In the genomic region with DNA sequence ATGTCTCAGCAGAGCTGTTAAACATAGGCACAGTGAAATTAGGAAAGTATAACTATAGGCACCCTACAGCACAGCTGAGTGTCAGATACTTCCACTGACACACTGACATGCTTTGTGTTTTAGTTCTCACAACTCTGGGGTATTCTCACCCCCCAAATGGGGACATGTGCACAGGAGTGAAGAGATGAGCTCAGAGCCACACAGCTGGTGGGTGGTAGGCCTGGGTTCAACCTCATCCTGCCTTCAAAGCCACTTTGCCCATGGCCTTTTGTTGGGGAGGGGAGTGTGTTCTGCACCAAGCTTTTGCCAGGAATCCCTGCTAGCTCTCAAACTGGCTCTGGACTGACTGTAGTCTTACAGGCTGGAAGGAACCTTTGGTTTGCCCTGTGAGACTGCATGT, we compare ENCODE assay signal across 11 cellular contexts. TPM values are rescaled to one million over a fixed set of nuclear protein-coding genes. Genes with fewer than 3 reads are reported as not detected.
DNase-seq lines count a peak whose midpoint lies in the region; ATAC-seq, FAIRE-seq and TF ChIP-seq lines count a peak whose summit lies in the region.
"Had no signal": no experiment of that assay in that cellular context is flagged by ENCODE, and none has a peak within 500 bp of the region (broad histone marks: within the 10 kb centered on the region; RNA-seq: fewer than 3 reads in every experiment).

No MANE protein-coding gene starts in this region.

- CTCF ChIA-PET in activated CD4-positive, alpha-beta T cell treated with anti-CD3 and anti-CD28 coated beads, Interleukin-2, amount 10 ng/mL, durations not matched to agents 7 days and 5 days (lab: Charles Lee): interaction anchor here (0.6 to 1.5 kb wide), 7 partner anchors 9 to 251 kb away, joined by 3 to 4 read pairs (median 3); no protein-coding TSS in a partner anchor

- no peak for FAIRE-seq in H54 (lab: Jason Lieb, UNC)
- FAIRE-seq: frontal cortex, GM18507 had no signal

- peak overlapping the region; percentile 97 for H3K4me3 ChIP-seq in fibroblast of the aortic adventitia (ENCODE audit: low read depth, low read length)

- H3K4me3 Mint-ChIP-seq in activated CD4-positive, alpha-beta T cell treated with anti-CD3 and anti-CD28 coated beads, Interleukin-2, amount 10 ng/mL, durations not matched to agents 7 days and 5 days: peak overlapping the region; percentile 96
- H3K4me3 Mint-ChIP-seq in stimulated activated memory B cell treated with anti-CD40 and anti-IgM and Interleukin-4, amounts not matched to agents 10 μg/mL and 1 μg/mL and 100 μg/mL, for 72 hours: peak overlapping the region; percentile 86

- H3K27me3 Mint-ChIP-seq in activated CD4-positive, alpha-beta T cell treated with anti-CD3 and anti-CD28 coated beads, Interleukin-2, amount 10 ng/mL, durations not matched to agents 7 days and 5 days: no peaks in the 10 kb centered on the region
- H3K27me3 Mint-ChIP-seq in stimulated activated memory B cell treated with anti-CD40 and anti-IgM and Interleukin-4, amounts not matched to agents 10 μg/mL and 1 μg/mL and 100 μg/mL, for 72 hours: no peaks in the 10 kb centered on the region

- peak overlapping the region; percentile 100 for H3K27ac ChIP-seq in VCaP

- H3K27ac Mint-ChIP-seq in activated CD4-positive, alpha-beta T cell treated with anti-CD3 and anti-CD28 coated beads, Interleukin-2, amount 10 ng/mL, durations not matched to agents 7 days and 5 days: peak overlapping the region; percentile 58
- H3K27ac Mint-ChIP-seq in stimulated activated memory B cell treated with anti-CD40 and anti-IgM and Interleukin-4, amounts not matched to agents 10 μg/mL and 1 μg/mL and 100 μg/mL, for 72 hours: peak overlapping the region; percentile 19

- no peak for TF ChIP-seq POLR2A in H54 (IDR thresholded peaks at IDR 0.05; ENCODE audit: low read depth, low read length)

- peaks cover 55% of the 10 kb centered on the region for H3K4me1 Mint-ChIP-seq in activated CD4-positive, alpha-beta T cell treated with anti-CD3 and anti-CD28 coated beads, Interleukin-2, amount 10 ng/mL, durations not matched to agents 7 days and 5 days
- peaks cover 62% of the 10 kb centered on the region for H3K4me1 Mint-ChIP-seq in stimulated activated memory B cell treated with anti-CD40 and anti-IgM and Interleukin-4, amounts not matched to agents 10 μg/mL and 1 μg/mL and 100 μg/mL, for 72 hours

- no peaks in the 10 kb centered on the region for H3K9me3 Mint-ChIP-seq in activated CD4-positive, alpha-beta T cell treated with anti-CD3 and anti-CD28 coated beads, Interleukin-2, amount 10 ng/mL, durations not matched to agents 7 days and 5 days
- H3K9me3 Mint-ChIP-seq in stimulated activated memory B cell treated with anti-CD40 and anti-IgM and Interleukin-4, amounts not matched to agents 10 μg/mL and 1 μg/mL and 100 μg/mL, for 72 hours: no peaks in the 10 kb centered on the region

- ATAC-seq in stimulated activated memory B cell treated with anti-CD40 and anti-IgM and Interleukin-4, amounts not matched to agents 10 μg/mL and 1 μg/mL and 100 μg/mL, for 72 hours: no peak
- ATAC-seq in GM21737 (IDR thresholded peaks at IDR 0.05; ENCODE audit: unreplicated experiment) (no peak), GM19395 (IDR thresholded peaks at IDR 0.05; ENCODE audit: unreplicated experiment) (no peak)

- POLR2A ChIA-PET in activated CD4-positive, alpha-beta T cell treated with anti-CD3 and anti-CD28 coated beads, Interleukin-2, amount 10 ng/mL, durations not matched to agents 7 days and 5 days (lab: Charles Lee): interaction anchor here (1.7 kb wide), 1 partner anchor 11 kb away, joined by 6 read pairs; no protein-coding TSS in a partner anchor

- DNase-seq in activated CD4-positive, alpha-beta T cell treated with anti-CD3 and anti-CD28 coated beads, Interleukin-2, amount 10 ng/mL, durations not matched to agents 7 days and 5 days: no peak
- no peak for DNase-seq in activated CD4-positive, alpha-beta T cell treated with anti-CD3 and anti-CD28 coated beads, Interleukin-2, amount 50 U/mL, for 1 hour
- no peak for DNase-seq in fibroblast of the aortic adventitia (ENCODE audit: low read depth)
- DNase-seq in H54 (ENCODE audit: insufficient read length, low spot score): no peak
- DNase-seq: NCI-H1105 had no signal

- no peak for TF ChIP-seq CTCF in VCaP (conservative IDR thresholded peaks at IDR 0.05)
- TF ChIP-seq CTCF in fibroblast of the aortic adventitia (IDR thresholded peaks at IDR 0.05; ENCODE audit: insufficient read depth, low read length): no peak

- H3K36me3 Mint-ChIP-seq in activated CD4-positive, alpha-beta T cell treated with anti-CD3 and anti-CD28 coated beads, Interleukin-2, amount 10 ng/mL, durations not matched to agents 7 days and 5 days (ENCODE audit: low read depth): peaks cover 45% of the 10 kb centered on the region
- peaks cover 27% of the 10 kb centered on the region for H3K36me3 Mint-ChIP-seq in stimulated activated memory B cell treated with anti-CD40 and anti-IgM and Interleukin-4, amounts not matched to agents 10 μg/mL and 1 μg/mL and 100 μg/mL, for 72 hours

RNA-seq across cellular contexts. Expression of a gene that starts 1.7 kb away (rescaled TPM):
- total RNA-seq in activated CD4-positive, alpha-beta T cell treated with anti-CD3 and anti-CD28 coated beads, Interleukin-2, amount 10 ng/mL, durations not matched to agents 7 days and 5 days: 10 to 100 TPM; 40.6 to 43.1 TPM
- 30.4 and 32.0 TPM in 2 replicates for total RNA-seq in fibroblast of the aortic adventitia (ENCODE audit: low replicate concordance)

RNA-seq across cellular contexts. Expression of a gene that starts 31.7 kb away (rescaled TPM):
- 10 to 100 TPM; 57.9 to 62.2 TPM for total RNA-seq in activated CD4-positive, alpha-beta T cell treated with anti-CD3 and anti-CD28 coated beads, Interleukin-2, amount 10 ng/mL, durations not matched to agents 7 days and 5 days
- total RNA-seq in fibroblast of the aortic adventitia (ENCODE audit: low replicate concordance): 5.6 and 8.0 TPM in 2 replicates

RNA-seq across cellular contexts. Expression of a gene that starts 54.1 kb away (rescaled TPM):
- 10 to 100 TPM; 14.6 to 15.6 TPM for total RNA-seq in activated CD4-positive, alpha-beta T cell treated with anti-CD3 and anti-CD28 coated beads, Interleukin-2, amount 10 ng/mL, durations not matched to agents 7 days and 5 days
- 4.2 and 7.1 TPM in 2 replicates for total RNA-seq in fibroblast of the aortic adventitia (ENCODE audit: low replicate concordance)
